ENCODE assay signal across 15 cellular contexts in the genomic region with DNA sequence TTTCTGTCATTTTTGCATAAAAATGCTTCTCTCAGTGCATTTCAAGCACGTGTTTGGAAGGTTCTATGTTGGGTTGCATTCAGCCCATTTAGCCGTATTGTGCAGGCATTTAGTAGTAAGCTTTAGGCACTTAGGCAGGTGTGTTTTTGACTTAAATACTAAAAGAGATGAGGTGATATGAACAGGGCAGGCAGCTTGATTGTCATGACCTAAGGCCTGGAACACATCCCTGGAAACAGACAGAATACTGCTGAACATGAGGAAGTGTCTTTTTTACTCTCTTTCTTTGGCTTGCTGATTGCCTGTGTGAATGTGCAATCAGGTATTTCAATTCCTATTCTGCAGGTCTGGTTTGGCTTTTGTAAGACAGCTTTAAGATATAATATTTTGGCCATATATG.
A peak's percentile ranks its signal among the peaks of the same experiment; 100 is the strongest.
DNase-seq lines count a peak whose midpoint lies in the region; ATAC-seq, FAIRE-seq and TF ChIP-seq lines count a peak whose summit lies in the region.
"Had no signal": no experiment of that assay in that cellular context is flagged by ENCODE, and none has a peak within 500 bp of the region (broad histone marks: within the 10 kb centered on the region; RNA-seq: fewer than 3 reads in every experiment).

No MANE protein-coding gene starts in this region.

- no peak overlapping the region for H3K4me2 ChIP-seq in SK-N-SH
- H3K4me2 ChIP-seq in H1 (ENCODE audit: insufficient read depth in 1 of 2, low read depth in 2 of 2, low read length in 2 of 2), result no peak overlapping the region

- no peaks in the 10 kb centered on the region for H3K79me1 ChIP-seq in H1 (ENCODE audit: low read depth, low read length)

- ATAC-seq in SK-N-SH treated with all-trans-retinoic acid at 6 μM for 48 hours, result peak; percentile 84
- no peak for ATAC-seq in GM19452 (IDR thresholded peaks at IDR 0.05; ENCODE audit: unreplicated experiment)
- no peak for ATAC-seq in HG03135 (IDR thresholded peaks at IDR 0.05; ENCODE audit: unreplicated experiment)
- ATAC-seq: HCT116 had no signal

- H3K9ac ChIP-seq in SK-N-SH (no peak overlapping the region), H1 (replicated peaks in 1 of 4; ENCODE audit: extremely low read depth in 1 of 4, low read depth in 3 of 4, low read length in 3 of 4) (no peak overlapping the region; a peak in 1 of 7 replicates)

- no peak overlapping the region for H3K14ac ChIP-seq in H1 (ENCODE audit: insufficient read length)

- no peak for TF ChIP-seq POLR2A in H1 (IDR thresholded peaks at IDR 0.05; ENCODE audit: control extremely low read depth in 1 of 2, low read depth in 2 of 2, low read length in 2 of 2)

- no peak overlapping the region for H2BK120ac ChIP-seq in H1 (replicated peaks; ENCODE audit: low read depth, low read length)

- no peak overlapping the region for H3K18ac ChIP-seq in H1 (ENCODE audit: extremely low read depth, low read length)

- no peaks in the 10 kb centered on the region for H3K36me3 ChIP-seq in SK-N-SH (replicated peaks in 1 of 2; ENCODE audit: control insufficient read depth in 1 of 2, insufficient read depth in 2 of 2, low read length in 1 of 2)
- H3K36me3 ChIP-seq in H1 (ENCODE audit: control insufficient read depth in 2 of 4, insufficient read depth in 4 of 4, low read length in 3 of 4), result no peaks in the 10 kb centered on the region

- no peak for TF ChIP-seq RAD21 in SK-N-SH (IDR thresholded peaks at IDR 0.05; ENCODE audit: low read length)
- TF ChIP-seq RAD21 in H1 (IDR thresholded peaks at IDR 0.05 in 1 of 2, conservative IDR thresholded peaks at IDR 0.05 in 1 of 2; ENCODE audit: low read depth in 2 of 2, low read length in 2 of 2), result no peak

- no peaks in the 10 kb centered on the region for H3K79me2 ChIP-seq in SK-N-SH (ENCODE audit: insufficient read depth)
- no peaks in the 10 kb centered on the region for H3K79me2 ChIP-seq in H1 (ENCODE audit: control insufficient read depth in 1 of 2, insufficient read depth in 2 of 2, low read length in 2 of 2)

- POLR2A ChIA-PET in SK-N-SH (lab: Yijun Ruan, JAX) (no interaction called here), H1 (lab: Charles Lee; ENCODE audit: partially characterized antibody) (no interaction called here)

- FAIRE-seq in H1 (lab: Jason Lieb, UNC), result no peak
- FAIRE-seq: GM12891 had no signal

- no peak overlapping the region for H4K91ac ChIP-seq in H1 (replicated peaks; ENCODE audit: insufficient read length, low read length)

- no peaks in the 10 kb centered on the region for H3K23me2 ChIP-seq in H1 (ENCODE audit: low read depth, low read length)

- no peaks in the 10 kb centered on the region for H3K9me2 ChIP-seq in SK-N-SH

- H4K20me1 ChIP-seq in SK-N-SH (ENCODE audit: insufficient read depth), result no peaks in the 10 kb centered on the region
- no peaks in the 10 kb centered on the region for H4K20me1 ChIP-seq in H1 (replicated peaks in 1 of 2; ENCODE audit: control insufficient read depth in 1 of 2, insufficient read depth in 2 of 2, low read length in 2 of 2)

- H2BK20ac ChIP-seq in H1 (ENCODE audit: low read length), result no peak overlapping the region

- H3K4me3 ChIP-seq in SK-N-SH (ENCODE audit: low read depth in 2 of 2, low read length in 1 of 2) (no peak overlapping the region), H1 (ENCODE audit: extremely low read depth in 1 of 4, insufficient read depth in 2 of 4, low read depth in 3 of 4, low read length in 4 of 4) (no peak overlapping the region)

- H3K27ac ChIP-seq in SK-N-SH (ENCODE audit: low read depth in 2 of 2, low read length in 1 of 2) (peak overlapping the region in 1 of 2 experiments; percentile 16; a peak in 1 of 4 replicates), H1 (ENCODE audit: low read depth, low read length) (no peak overlapping the region)
- H3K27ac ChIP-seq: HL-60 had no signal

- no peak overlapping the region for H4K5ac ChIP-seq in H1 (ENCODE audit: insufficient read length, low read depth, low read length)

- H4K8ac ChIP-seq in H1 (ENCODE audit: extremely low read depth, insufficient read depth, low read length), result no peak overlapping the region

- H3K27me3 ChIP-seq in SK-N-SH (ENCODE audit: insufficient read depth) (no peaks in the 10 kb centered on the region), H1 (replicated peaks in 1 of 4; ENCODE audit: control insufficient read depth in 3 of 4, extremely low read depth in 1 of 4, insufficient read depth in 3 of 4, low read length in 3 of 4) (no peaks in the 10 kb centered on the region)

- CTCF ChIA-PET in SK-N-SH (lab: Yijun Ruan, JAX), result interaction anchor here (2.2 kb wide), 1 partner anchor 19 kb away, joined by 5 read pairs; no protein-coding TSS in a partner anchor
- CTCF ChIA-PET in H1 (lab: Charles Lee; ENCODE audit: partially characterized antibody), result interaction anchor here (1.0 to 1.6 kb wide), 4 partner anchors 18 to 592 kb away, joined by 3 to 6 read pairs (median 3); no protein-coding TSS in a partner anchor

- H3K4ac ChIP-seq in H1 (replicated peaks; ENCODE audit: insufficient read length, low read depth, low read length), result no peak overlapping the region

- H3K56ac ChIP-seq in H1 (replicated peaks; ENCODE audit: insufficient read length, low read depth, low read length), result no peak overlapping the region

- no peak for TF ChIP-seq CTCF in SK-N-SH (IDR thresholded peaks at IDR 0.05)
- no peak for TF ChIP-seq CTCF in H1 (IDR thresholded peaks at IDR 0.05; ENCODE audit: control extremely low read depth in 1 of 3, insufficient read depth in 1 of 3, low read depth in 1 of 3, low read length in 3 of 3)

- no peak overlapping the region for H2AK5ac ChIP-seq in H1 (ENCODE audit: low read depth, low read length)

- H2BK15ac ChIP-seq in H1 (ENCODE audit: low read length), result no peak overlapping the region

- H3K23ac ChIP-seq in H1 (ENCODE audit: insufficient read length), result no peak overlapping the region

- H3K9me3 ChIP-seq in SK-N-SH, result no peaks in the 10 kb centered on the region
- no peaks in the 10 kb centered on the region for H3K9me3 ChIP-seq in H1 (ENCODE audit: insufficient read depth in 2 of 2, low read depth in 1 of 2, low read length in 1 of 2)

- H3K4me1 ChIP-seq in SK-N-SH (ENCODE audit: control insufficient read depth in 1 of 2, insufficient read depth in 2 of 2, low read depth in 1 of 2, low read length in 1 of 2), result peaks cover 0 to 3% of the 10 kb centered on the region in 2 experiments; a peak in 1 of 4 replicates
- peaks cover 0 to 11% (median 5%) of the 10 kb centered on the region in 4 experiments; a peak in 6 of 7 replicates for H3K4me1 ChIP-seq in H1 (replicated peaks in 1 of 4; ENCODE audit: control insufficient read depth in 3 of 4, insufficient read depth in 4 of 4, low read length in 3 of 4)

- 42% methylated on average over 2 of the region's 2 CpGs for WGBS in SK-N-SH (ENCODE audit: low lambda C conversion rate)
- WGBS in H1 (ENCODE audit: extremely low coverage in 1 of 2, insufficient coverage in 1 of 2, insufficient read length in 1 of 2, insufficient replicate concordance in 2 of 2, low coverage in 1 of 2, low lambda C conversion rate in 2 of 2, missing lambda C conversion rate in 1 of 2), 2 experiments, result 39% methylated on average over 2 of the region's 2 CpGs; no CpG with 5 or more reads in 1 of the 2 experiments

- H2AFZ ChIP-seq in SK-N-SH (ENCODE audit: low read depth), result no peak overlapping the region
- H2AFZ ChIP-seq in H1 (ENCODE audit: low read length), result peak overlapping the region; percentile 76; the same call in 1 of the 2 replicates

- H2BK5ac ChIP-seq in H1 (ENCODE audit: low read depth, low read length), result no peak overlapping the region

- no peaks in the 10 kb centered on the region for H3F3A ChIP-seq in SK-N-SH (replicated peaks; ENCODE audit: insufficient read depth)

- DNase-seq in SK-N-SH (no peak), NCI-H69 (lab: John Stamatoyannopoulos, UW) (peak; percentile 57), H1 (ENCODE audit: low read depth in 1 of 2, low spot score in 2 of 2) (no peak), HuH-7.5 (ENCODE audit: low spot score) (no peak), DMS 273 treated with DMSO at 0.1 percent for 48 hours (lab: John Stamatoyannopoulos, UW) (no peak)
- DNase-seq: 8988T; Calu3; CD4-positive, alpha-beta T cell; DMS79 had no signal

- no peak overlapping the region for H2BK12ac ChIP-seq in H1 (ENCODE audit: low read depth, low read length)

- TF ChIP-seq EP300 in SK-N-SH (IDR thresholded peaks at IDR 0.05; ENCODE audit: borderline replicate concordance in 1 of 2, low read depth in 1 of 2, low read length in 1 of 2), result no peak
- no peak for TF ChIP-seq EP300 in H1 (IDR thresholded peaks at IDR 0.05; ENCODE audit: borderline replicate concordance in 1 of 2, low read depth in 2 of 2, low read length in 2 of 2)

TF ChIP-seq in SK-N-SH treated with all-trans-retinoic acid at 6 μM for 48 hours, 23 proteins besides CTCF, POLR2A, EP300 and RAD21 (continues in another document):
- TF ChIP-seq ZNF8 (CRISPR knock-in tag; IDR thresholded peaks at IDR 0.05) (no peak), ZNF565 (CRISPR knock-in tag; conservative IDR thresholded peaks at IDR 0.05; ENCODE audit: low read depth) (no peak), CSDC2 (CRISPR knock-in tag; IDR thresholded peaks at IDR 0.05) (no peak), RARB (CRISPR knock-in tag; IDR thresholded peaks at IDR 0.05) (no peak)

TF ChIP-seq in SK-N-SH, 30 proteins besides CTCF, POLR2A, EP300 and RAD21 (continues in another document):
- TF ChIP-seq TCF12 (IDR thresholded peaks at IDR 0.05), result no peak
- TF ChIP-seq GABPA (IDR thresholded peaks at IDR 0.05; ENCODE audit: low read depth), result no peak
- TF ChIP-seq CHD2 (IDR thresholded peaks at IDR 0.05; ENCODE audit: low read length, partially characterized antibody), result no peak
- TF ChIP-seq YY1 (IDR thresholded peaks at IDR 0.05; ENCODE audit: low read depth), result no peak
- no peak for TF ChIP-seq GATA2 (CRISPR knock-in tag; IDR thresholded peaks at IDR 0.05)
- TF ChIP-seq TAF1 (IDR thresholded peaks at IDR 0.05; ENCODE audit: borderline replicate concordance, low read depth, low read length), result no peak

TF ChIP-seq in H1, 55 proteins besides CTCF, POLR2A, EP300 and RAD21 (continues in another document):
- TF ChIP-seq, protein P1, sequence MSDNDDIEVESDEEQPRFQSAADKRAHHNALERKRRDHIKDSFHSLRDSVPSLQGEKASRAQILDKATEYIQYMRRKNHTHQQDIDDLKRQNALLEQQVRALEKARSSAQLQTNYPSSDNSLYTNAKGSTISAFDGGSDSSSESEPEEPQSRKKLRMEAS (IDR thresholded peaks at IDR 0.05), result no peak
- no peak for TF ChIP-seq NRF1 (IDR thresholded peaks at IDR 0.05; ENCODE audit: low read depth, low read length)
- no peak for TF ChIP-seq SP2 (IDR thresholded peaks at IDR 0.05; ENCODE audit: low read length)
- no peak for TF ChIP-seq SIRT6 (IDR thresholded peaks at IDR 0.05; ENCODE audit: low read length)
- TF ChIP-seq CHD2 (IDR thresholded peaks at IDR 0.05; ENCODE audit: low read length), result no peak
